Comparison of ENCODE assay signal across 19 cellular contexts in genomic region chr12:25115677-25116076, GRCh38.
"Had no signal": no experiment of that assay in that cellular context is flagged by ENCODE, and none has a peak within 500 bp of the region (broad histone marks: within the 10 kb centered on the region; RNA-seq: fewer than 3 reads in every experiment).

No MANE protein-coding gene starts in this region.

- H3K27ac ChIP-seq: esophagus muscularis mucosa, gastroesophageal sphincter, heart left ventricle, skin epidermis, testis, upper lobe of left lung had no signal

- H3K4me3 ChIP-seq: esophagus muscularis mucosa, gastroesophageal sphincter, heart left ventricle, skin epidermis, testis, upper lobe of left lung had no signal

- H3K4me1 ChIP-seq: esophagus muscularis mucosa, gastroesophageal sphincter, heart left ventricle, testis, upper lobe of left lung had no signal

- H3K9me3 ChIP-seq: esophagus muscularis mucosa, gastroesophageal sphincter, heart left ventricle, testis, upper lobe of left lung had no signal

- H3K27me3 ChIP-seq: esophagus muscularis mucosa, gastroesophageal sphincter, heart left ventricle, testis, upper lobe of left lung had no signal

- DNase-seq: activated CD4-positive, alpha-beta T cell treated with anti-CD3 and anti-CD28 coated beads, Interleukin-2, amount 50 U/mL, for 1 hour; activated CD8-positive, alpha-beta memory T cell treated with anti-CD3 and anti-CD28 coated beads, Interleukin-2, amount 50 U/mL, for 48 hours; activated effector memory CD4-positive, alpha-beta T cell treated with Interleukin-2 at 50 U/mL for 16 hours; activated naive CD4-positive, alpha-beta T cell treated with anti-CD3 and anti-CD28 coated beads, Interleukin-2, amount 10 ng/mL, durations not matched to agents 7 days and 5 days; activated naive CD8-positive, alpha-beta T cell treated with anti-CD3 and anti-CD28 coated beads, Interleukin-2, amount 50 U/mL, for 24 hours; activated T-cell treated with anti-CD3 and anti-CD28 coated beads, Interleukin-2, amount 50 U/mL, for 48 hours; aorta; cerebellar nuclear complex; cortex of kidney; heart left ventricle; immature natural killer cell; left cardiac atrium; occipital lobe; right cardiac atrium; testis; upper lobe of left lung had no signal

- H3K36me3 ChIP-seq: esophagus muscularis mucosa, gastroesophageal sphincter, heart left ventricle, upper lobe of left lung had no signal

- ATAC-seq: activated naive CD8-positive, alpha-beta T cell treated with anti-CD3 and anti-CD28 coated beads, Interleukin-2, amount 50 U/mL, for 24 hours; gastroesophageal sphincter; left cardiac atrium; right cardiac atrium had no signal
